19 cellular contexts compared by ENCODE assay signal in genomic region chr1:209564904-209565303, GRCh38. TPM values are rescaled to one million over a fixed set of nuclear protein-coding genes. Genes with fewer than 3 reads are reported as not detected.
A peak's percentile ranks its signal among the peaks of the same experiment; 100 is the strongest.
DNase-seq lines count a peak whose midpoint lies in the region; TF ChIP-seq lines count a peak whose summit lies in the region.
"Had no signal": no experiment of that assay in that cellular context is flagged by ENCODE, and none has a peak within 500 bp of the region (broad histone marks: within the 10 kb centered on the region; RNA-seq: fewer than 3 reads in every experiment).

No MANE protein-coding gene starts in this region.

- H3K4me3 ChIP-seq in breast epithelium (no peak overlapping the region), esophagus squamous epithelium (no peak overlapping the region)
- H3K4me3 ChIP-seq: K562 had no signal

- no CpG with 5 or more reads among the region's 3 CpGs for WGBS in esophagus squamous epithelium, 2 donors

- H3K4me3 Mint-ChIP-seq in MCF 10A (ENCODE audit: unreplicated experiment) = no peak overlapping the region
- H3K4me3 Mint-ChIP-seq: HFFc6 had no signal

- no peak for TF ChIP-seq POLR2A in breast epithelium (IDR thresholded peaks at IDR 0.05)
- TF ChIP-seq POLR2A in esophagus squamous epithelium (IDR thresholded peaks at IDR 0.05) = no peak

- TF ChIP-seq CTCF in MCF 10A (IDR thresholded peaks at IDR 0.05; ENCODE audit: unreplicated experiment) (no peak), breast epithelium (IDR thresholded peaks at IDR 0.05) (no peak), esophagus squamous epithelium (IDR thresholded peaks at IDR 0.05) (no peak), GM10248 (IDR thresholded peaks at IDR 0.05; ENCODE audit: control extremely low read depth, extremely low read depth, low read depth, missing control alignments) (no peak)

- no peaks in the 10 kb centered on the region for H3K9me3 Mint-ChIP-seq in MCF 10A (ENCODE audit: unreplicated experiment)
- H3K9me3 Mint-ChIP-seq: HFFc6 had no signal

- no peaks in the 10 kb centered on the region for H3K4me1 ChIP-seq in breast epithelium
- H3K4me1 ChIP-seq in esophagus squamous epithelium = peaks cover 6 to 58% (median 12%) of the 10 kb centered on the region in 3 donors

- H3K27ac ChIP-seq in breast epithelium = no peak overlapping the region
- H3K27ac ChIP-seq in esophagus squamous epithelium = peak overlapping the region in 3 of 4 donors; percentile 5 to 85 (median 83)
- H3K27ac ChIP-seq: C4-2B had no signal

- no peaks in the 10 kb centered on the region for H3K9me3 ChIP-seq in breast epithelium
- no peaks in the 10 kb centered on the region for H3K9me3 ChIP-seq in esophagus squamous epithelium

- H3K27me3 Mint-ChIP-seq in MCF 10A (ENCODE audit: insufficient read depth, unreplicated experiment) = no peaks in the 10 kb centered on the region

- no peak for DNase-seq in MCF 10A (ENCODE audit: unreplicated experiment)
- DNase-seq in breast epithelium (ENCODE audit: low spot score in 2 of 2) = no peak
- DNase-seq in NCI-H446 (lab: John Stamatoyannopoulos, UW) = peak; percentile 79 to 88
- DNase-seq in esophagus squamous epithelium (lab: John Stamatoyannopoulos, UW) = no peak
- no peak for DNase-seq in GM10248 (ENCODE audit: extremely low spot score)
- no peak for DNase-seq in NCI-H2081 treated with DMSO at 0.1 percent for 48 hours (lab: John Stamatoyannopoulos, UW)
- DNase-seq in T-helper 2 cell = no peak
- DNase-seq: AML-193, DMS153, HFFc6, NCI-H1105, NCI-H2029 treated with DMSO at 0.1 percent for 48 hours, RPMI8226, SHP77 treated with DMSO at 0.1 percent for 48 hours, T-helper 1 cell, T1000 had no signal

- intact Hi-C loops in MCF 10A (cut with micrococcal nuclease) (loop anchor here (5.0 kb wide), 2 partner anchors 262 to 913 kb away; partner anchors contain the start of gene UTP25), breast epithelium (cut with DNase I; ENCODE audit: low total_unique reads) (no loop called here), esophagus squamous epithelium (cut with DNase I) (no loop called here)

- CTCF ChIA-PET in MCF 10A (lab: Yijun Ruan, JAX) = interaction anchor here (0.5 to 15.2 kb wide), 39 partner anchors 8 to 1680 kb away, joined by 3 to 394 read pairs (median 10); partner anchors contain the start of gene CAMK1G
- CTCF ChIA-PET in GM10248 (lab: Yijun Ruan, JAX) = interaction anchor here (1.3 to 5.9 kb wide), 9 partner anchors 11 to 316 kb away, joined by 3 to 52 read pairs (median 8); partner anchors contain the start of gene CAMK1G

- no peaks in the 10 kb centered on the region for H3K36me3 Mint-ChIP-seq in MCF 10A (ENCODE audit: insufficient read depth, unreplicated experiment)

- H3K36me3 ChIP-seq in breast epithelium (no peaks in the 10 kb centered on the region), esophagus squamous epithelium (no peaks in the 10 kb centered on the region)

- POLR2A ChIA-PET in MCF 10A (lab: Yijun Ruan, JAX) (interaction anchor here (0.6 to 9.1 kb wide), 19 partner anchors 12 to 312 kb away, joined by 3 to 174 read pairs (median 21); partner anchors contain the start of gene LAMB3), GM10248 (lab: Yijun Ruan, JAX) (no interaction called here)

- H3K27me3 ChIP-seq in breast epithelium (no peaks in the 10 kb centered on the region), esophagus squamous epithelium (peaks cover 0 to 10% (median 0%) of the 10 kb centered on the region in 4 donors)

- no TSS peak for BruUV-seq in MCF 10A (replicated peaks; lab: Mats Ljungman, UMichigan)

- peaks cover 60% of the 10 kb centered on the region for H3K4me1 Mint-ChIP-seq in MCF 10A (ENCODE audit: insufficient read depth, unreplicated experiment)

- H3K27ac Mint-ChIP-seq in MCF 10A (ENCODE audit: low read depth, unreplicated experiment) = peak overlapping the region; percentile 13
- H3K27ac Mint-ChIP-seq: HFFc6 had no signal

RNA-seq across cellular contexts. Expression of gene CAMK1G, which starts 18.6 kb away (rescaled TPM):
- total RNA-seq in MCF 10A (2022) (not detected in 2 replicates), breast epithelium (1 to 10 TPM in 1 of 3 donors, under 1 TPM in 1, not detected in 1; 0.16 to 1.8 TPM), esophagus squamous epithelium (under 1 TPM in 1 of 4 donors, not detected in 3; 0.19 TPM)
- total RNA-seq: H4, K562 had no signal

Comparison
In these comparisons a context has a peak if more than half of its experiments do, and no peak if none do; other contexts are left out.
1. DNase-seq: peak in NCI-H446 (2 of 2); none in MCF 10A (single experiment), breast epithelium (0 of 2), esophagus squamous epithelium (single experiment), GM10248 (single experiment), NCI-H2081 treated with DMSO at 0.1 percent for 48 hours (single experiment) and T-helper 2 cell (0 of 5).
2. H3K27ac ChIP-seq: peak in esophagus squamous epithelium (3 of 4); none in breast epithelium (0 of 2).